In the genomic region with DNA sequence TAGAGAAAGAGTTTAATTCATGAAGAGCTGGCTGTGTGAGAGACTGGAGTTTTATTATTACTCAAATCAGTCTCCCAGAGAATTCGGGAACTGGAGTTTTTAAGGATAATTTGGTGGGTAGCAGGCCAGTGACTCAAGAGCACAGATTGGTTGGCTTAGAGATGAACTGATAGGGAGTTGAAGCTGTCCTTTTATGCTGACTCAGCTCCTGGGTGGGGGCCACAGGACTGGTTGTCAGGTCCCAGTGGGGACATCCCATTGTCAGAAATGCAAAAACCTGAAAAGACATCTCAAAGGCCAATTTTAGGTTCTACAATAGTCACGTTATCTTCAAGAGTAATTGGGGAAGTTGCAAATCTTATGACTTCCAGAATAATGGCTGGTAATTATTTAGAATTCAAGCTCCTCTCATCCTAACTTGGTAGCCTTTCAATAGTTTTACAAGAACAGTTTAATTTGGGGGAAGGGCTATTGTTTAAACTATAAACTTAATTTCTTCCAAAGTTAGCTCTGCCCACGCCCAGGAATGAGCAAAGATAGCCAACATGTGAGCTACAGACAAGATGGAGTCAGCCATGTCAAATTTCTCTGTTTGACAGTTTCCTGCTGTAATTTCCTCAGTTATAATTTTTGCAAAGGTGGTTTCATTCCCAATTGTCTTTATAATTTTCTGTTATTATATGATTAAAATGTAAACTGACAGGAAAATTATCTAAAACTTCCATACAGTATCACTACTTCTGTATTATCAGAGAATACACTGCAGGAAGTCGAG, we compare ENCODE assay signal across 31 cellular contexts.
"Had no signal": no experiment of that assay in that cellular context is flagged by ENCODE, and none has a peak within 500 bp of the region (broad histone marks: within the 10 kb centered on the region; RNA-seq: fewer than 3 reads in every experiment).

No MANE protein-coding gene starts in this region.

- ATAC-seq: activated CD4-positive, CD25-positive, alpha-beta regulatory T cell treated with anti-CD3 and anti-CD28 coated beads, Interleukin-2, amount 50 U/mL, for 24 hours; activated CD8-positive, alpha-beta T cell treated with anti-CD3 and anti-CD28 coated beads for 36 hours; activated naive CD4-positive, alpha-beta T cell treated with anti-CD3 and anti-CD28 coated beads, Interleukin-2, amount 50 U/mL, for 72 hours; esophagus mucosa; T-helper 17 cell had no signal

- H3K4me1 Mint-ChIP-seq: activated naive CD4-positive, alpha-beta T cell treated with anti-CD3 and anti-CD28 coated beads, Interleukin-2, amount 10 ng/mL, durations not matched to agents 7 days and 5 days; brain; T-helper 17 cell had no signal

- H3K9me3 ChIP-seq: ascending aorta, colonic mucosa had no signal

- H3K27ac Mint-ChIP-seq: activated B cell treated with CpG ODN at 0.5 μM for 24 hours; activated CD8-positive, alpha-beta T cell treated with anti-CD3 and anti-CD28 coated beads for 36 hours; activated naive CD4-positive, alpha-beta T cell treated with anti-CD3 and anti-CD28 coated beads, Interleukin-2, amount 50 U/mL, for 72 hours; activated naive CD8-positive, alpha-beta T cell treated with anti-CD3 and anti-CD28 coated beads, Interleukin-2, amount 10 ng/mL, durations not matched to agents 7 days and 5 days; brain; T-helper 17 cell; T-helper 2 cell treated with Interferon-gamma antibody and Interleukin-4, amounts not matched to agents 5 μg/mL and 100 μg/mL, for 36 hours had no signal

- DNase-seq: activated B cell treated with CpG ODN at 0.5 μM for 24 hours; activated CD4-positive, alpha-beta T cell treated with anti-CD3 and anti-CD28 coated beads for 48 hours; activated CD8-positive, alpha-beta memory T cell treated with anti-CD3 and anti-CD28 coated beads for 24 hours; activated CD8-positive, alpha-beta T cell treated with anti-CD3 and anti-CD28 coated beads for 36 hours; activated gamma-delta T cell; activated naive CD4-positive, alpha-beta T cell; activated naive CD4-positive, alpha-beta T cell treated with anti-CD3 and anti-CD28 coated beads, Interleukin-2, amount 10 ng/mL, durations not matched to agents 7 days and 5 days; activated naive CD8-positive, alpha-beta T cell treated with anti-CD3 and anti-CD28 coated beads, Interleukin-2, amount 10 ng/mL, durations not matched to agents 7 days and 5 days; activated T-cell treated with anti-CD3 and anti-CD28 coated beads, Interleukin-2, amount 50 U/mL, for 1 hour; activated T-cell treated with anti-CD3 and anti-CD28 coated beads, Interleukin-2, amount 50 U/mL, for 48 hours; central memory CD4-positive, alpha-beta T cell; cerebellar nuclear complex; colonic mucosa; effector CD8-positive, alpha-beta T cell; foreskin fibroblast; head of caudate nucleus; T-helper 1 cell; T-helper 17 cell; T1000; WERI-Rb-1 had no signal

- H3K4me3 ChIP-seq: ascending aorta, breast epithelium, cardiac muscle cell, colonic mucosa had no signal

- H3K4me3 Mint-ChIP-seq: activated B cell treated with CpG ODN at 0.5 μM for 24 hours; activated CD8-positive, alpha-beta T cell treated with anti-CD3 and anti-CD28 coated beads for 36 hours; activated naive CD4-positive, alpha-beta T cell treated with anti-CD3 and anti-CD28 coated beads, Interleukin-2, amount 10 ng/mL, durations not matched to agents 7 days and 5 days; activated naive CD8-positive, alpha-beta T cell treated with anti-CD3 and anti-CD28 coated beads, Interleukin-2, amount 10 ng/mL, durations not matched to agents 7 days and 5 days; brain; T-helper 17 cell; T-helper 2 cell treated with Interferon-gamma antibody and Interleukin-4, amounts not matched to agents 5 μg/mL and 100 μg/mL, for 36 hours had no signal

- H3K36me3 ChIP-seq: ascending aorta, breast epithelium, cardiac muscle cell, colonic mucosa, WERI-Rb-1 had no signal

- H3K27ac ChIP-seq: ascending aorta, breast epithelium, cardiac muscle cell, colonic mucosa, epithelial cell of prostate, WERI-Rb-1 had no signal

- FAIRE-seq: endothelial cell of umbilical vein, frontal cortex had no signal

- H3K4me1 ChIP-seq: ascending aorta, breast epithelium, colonic mucosa had no signal

- H3K27me3 ChIP-seq: ascending aorta, breast epithelium, cardiac muscle cell, colonic mucosa had no signal

- H3K36me3 Mint-ChIP-seq: brain had no signal

- H3K27me3 Mint-ChIP-seq: activated B cell treated with CpG ODN at 0.5 μM for 24 hours; activated CD8-positive, alpha-beta T cell treated with anti-CD3 and anti-CD28 coated beads for 36 hours; activated naive CD4-positive, alpha-beta T cell treated with anti-CD3 and anti-CD28 coated beads, Interleukin-2, amount 10 ng/mL, durations not matched to agents 7 days and 5 days; activated naive CD8-positive, alpha-beta T cell treated with anti-CD3 and anti-CD28 coated beads, Interleukin-2, amount 10 ng/mL, durations not matched to agents 7 days and 5 days; T-helper 17 cell had no signal
